ENCODE assay signal across 14 cellular contexts in genomic region chr12:79299447-79300198, GRCh38.
A peak's percentile ranks its signal among the peaks of the same experiment; 100 is the strongest.
DNase-seq lines count a peak whose midpoint lies in the region; ATAC-seq, FAIRE-seq and TF ChIP-seq lines count a peak whose summit lies in the region.
"Had no signal": no experiment of that assay in that cellular context is flagged by ENCODE, and none has a peak within 500 bp of the region (broad histone marks: within the 10 kb centered on the region; RNA-seq: fewer than 3 reads in every experiment).

No MANE protein-coding gene starts in this region.

- CTCF ChIA-PET in A549 (lab: Yijun Ruan, JAX) (interaction anchor here (1.3 kb wide), 1 partner anchor 45 kb away, joined by 6 read pairs; no protein-coding TSS in a partner anchor), PC-3 (lab: Charles Lee) (no interaction called here)

- intact Hi-C loops in PC-3 (cut with micrococcal nuclease), result no loop called here

- TF ChIP-seq POLR2A in A549 (IDR thresholded peaks at IDR 0.05; ENCODE audit: low read length) (no peak), H54 (IDR thresholded peaks at IDR 0.05; ENCODE audit: low read depth, low read length) (no peak)

- H2AFZ ChIP-seq in PC-3 (ENCODE audit: low read length), result no peak overlapping the region

- H3F3A ChIP-seq in PC-3 (ENCODE audit: low read length, unreplicated experiment), result no peaks in the 10 kb centered on the region

- WGBS in A549 (ENCODE audit: missing lambda C conversion rate), result 3% methylated on average over 5 of the region's 5 CpGs

- H3K27me3 Mint-ChIP-seq in nephron progenitor cell (ENCODE audit: low read depth, poor library complexity), result no peaks in the 10 kb centered on the region
- H3K27me3 Mint-ChIP-seq: IgD-negative memory B cell had no signal

- DNase-seq in A549 (ENCODE audit: low read depth in 1 of 2, low spot score in 1 of 2), result peak in 1 of 2 experiments; percentile 94
- no peak for DNase-seq in H54 (ENCODE audit: insufficient read length, low spot score)
- no peak for DNase-seq in PC-3
- DNase-seq in nephron progenitor cell, result no peak
- no peak for DNase-seq in AG08396 (ENCODE audit: low spot score)
- DNase-seq: CD8-positive, alpha-beta T cell; COR-L47; KG1 had no signal

- POLR2A ChIA-PET in A549 (lab: Yijun Ruan, JAX), result interaction anchor here (0.8 kb wide), 1 partner anchor 435 kb away, joined by 3 read pairs; the partner anchor contains the start of gene SYT1
- POLR2A ChIA-PET in PC-3 (lab: Charles Lee; ENCODE audit: unreplicated experiment), result no interaction called here

- H3K27ac ChIP-seq in A549 (peak overlapping the region; percentile 78 to 87), PC-3 (ENCODE audit: low read length) (no peak overlapping the region)

- H3K4me1 ChIP-seq in A549, result peaks cover 65% of the 10 kb centered on the region
- H3K4me1 ChIP-seq in PC-3 (ENCODE audit: insufficient read depth, low read length), result peaks cover 12% of the 10 kb centered on the region

- H3K4me1 Mint-ChIP-seq in nephron progenitor cell, result peaks cover 38% of the 10 kb centered on the region
- H3K4me1 Mint-ChIP-seq: CD14-positive monocyte, IgD-negative memory B cell had no signal

- H3K9me3 ChIP-seq in A549, result peaks cover 21% of the 10 kb centered on the region; the same call in 2 of the 3 replicates
- no peaks in the 10 kb centered on the region for H3K9me3 ChIP-seq in PC-3 (ENCODE audit: low read length)

- H4K20me1 ChIP-seq in PC-3 (ENCODE audit: low read length), result no peaks in the 10 kb centered on the region

- 0 out of 5 replicates have a peak, but pooled peaks of 1 of the 2 experiments have one; percentile 20 for TF ChIP-seq RAD21 in A549 (conservative IDR thresholded peaks at IDR 0.05 in 1 of 2, IDR thresholded peaks at IDR 0.05 in 1 of 2)

- peak; percentile 61 to 78; a peak in 3 of 5 replicates for TF ChIP-seq EP300 in A549 (IDR thresholded peaks at IDR 0.05)

- FAIRE-seq in A549 (lab: Jason Lieb, UNC) (peak; percentile 83), H54 (lab: Jason Lieb, UNC) (peak; percentile 27)
- FAIRE-seq: HTR-8/SVneo had no signal

- H3K9ac ChIP-seq in PC-3 (ENCODE audit: low read length), result no peak overlapping the region

- no peak for TF ChIP-seq CTCF in A549 (IDR thresholded peaks at IDR 0.05)
- TF ChIP-seq CTCF in PC-3 (conservative IDR thresholded peaks at IDR 0.05; ENCODE audit: low read depth, low read length), result no peak
- no peak for TF ChIP-seq CTCF in nephron progenitor cell (IDR thresholded peaks at IDR 0.05)

- peaks cover 29% of the 10 kb centered on the region for H3K36me3 Mint-ChIP-seq in nephron progenitor cell (ENCODE audit: low read depth)
- H3K36me3 Mint-ChIP-seq: CD14-positive monocyte; CD8-positive, alpha-beta T cell; IgD-negative memory B cell had no signal

- H3K9me2 ChIP-seq in PC-3 (replicated peaks; ENCODE audit: low read length), result no peaks in the 10 kb centered on the region

- no peaks in the 10 kb centered on the region for H3K36me3 ChIP-seq in PC-3 (ENCODE audit: low read depth, low read length)

- BruUV-seq in PC-3 (replicated peaks; lab: Mats Ljungman, UMichigan), result no TSS peak

- H3K27me3 ChIP-seq in PC-3 (ENCODE audit: low read length), result no peaks in the 10 kb centered on the region

- peak overlapping the region; percentile 22; the same call in 1 of the 3 replicates for H3K4me3 ChIP-seq in A549
- H3K4me3 ChIP-seq in PC-3 (ENCODE audit: low read length), result no peak overlapping the region

- H3K4me2 ChIP-seq in A549, result peak overlapping the region; percentile 74
- no peak overlapping the region for H3K4me2 ChIP-seq in PC-3 (ENCODE audit: low read length)

- ATAC-seq in A549, result peak; percentile 75 to 82
- peak; percentile 50; the same call in 1 of the 2 replicates for ATAC-seq in PC-3
- no peak for ATAC-seq in HG02610 (IDR thresholded peaks at IDR 0.05; ENCODE audit: unreplicated experiment)
- ATAC-seq in GM18907 (IDR thresholded peaks at IDR 0.05; ENCODE audit: unreplicated experiment), result no peak
- ATAC-seq in HG03097 (IDR thresholded peaks at IDR 0.05; ENCODE audit: low FRiP score, unreplicated experiment), result no peak
- ATAC-seq: CD8-positive, alpha-beta T cell had no signal

- no peak overlapping the region for H3K4me3 Mint-ChIP-seq in nephron progenitor cell
- H3K4me3 Mint-ChIP-seq: CD14-positive monocyte; CD8-positive, alpha-beta T cell; IgD-negative memory B cell had no signal

- no peaks in the 10 kb centered on the region for H3K9me3 Mint-ChIP-seq in nephron progenitor cell
- H3K9me3 Mint-ChIP-seq: CD14-positive monocyte; CD8-positive, alpha-beta T cell had no signal

- H3K27ac Mint-ChIP-seq in nephron progenitor cell, result peak overlapping the region; percentile 87
- H3K27ac Mint-ChIP-seq: CD14-positive monocyte; CD8-positive, alpha-beta T cell; IgD-negative memory B cell had no signal

- H3K79me2 ChIP-seq in PC-3 (ENCODE audit: low read length), result no peaks in the 10 kb centered on the region

TF ChIP-seq in A549, 52 proteins besides CTCF, POLR2A, EP300 and RAD21:
- 0 out of 2 replicates have a peak, but pooled peaks have one; percentile 3 for TF ChIP-seq FOXS1 (CRISPR knock-in tag; IDR thresholded peaks at IDR 0.05)
- TF ChIP-seq GATA3 (IDR thresholded peaks at IDR 0.05; ENCODE audit: borderline replicate concordance), result peak; percentile 92
- peak; percentile 65; the same call in 1 of the 2 replicates for TF ChIP-seq HOXB13 (CRISPR knock-in tag; IDR thresholded peaks at IDR 0.05; ENCODE audit: low read depth)
- TF ChIP-seq MAX (IDR thresholded peaks at IDR 0.05), result 0 out of 2 replicates have a peak, but pooled peaks have one; percentile 38
- no peak for TF ChIP-seq ZFP36 (IDR thresholded peaks at IDR 0.05; ENCODE audit: borderline replicate concordance, partially characterized antibody)
- TF ChIP-seq CEBPB (IDR thresholded peaks at IDR 0.05), result peak; percentile 55 to 94; a peak in 3 of 4 replicates
- 0 out of 2 replicates have a peak, but pooled peaks have one; percentile 16 for TF ChIP-seq EHF (CRISPR knock-in tag; IDR thresholded peaks at IDR 0.05)
- no peak for TF ChIP-seq HEYL (CRISPR knock-in tag; IDR thresholded peaks at IDR 0.05)
- no peak for TF ChIP-seq FOSL2 (IDR thresholded peaks at IDR 0.05)
- TF ChIP-seq FOSL2 (CRISPR knock-in tag; IDR thresholded peaks at IDR 0.05), result peak; percentile 44; the same call in 1 of the 2 replicates
- 0 out of 2 replicates have a peak, but pooled peaks have one; percentile 63 for TF ChIP-seq RARB (CRISPR knock-in tag; IDR thresholded peaks at IDR 0.05)
- TF ChIP-seq NFE2L2 (conservative IDR thresholded peaks at IDR 0.05; ENCODE audit: low read length), result no peak
- no peak for TF ChIP-seq RFX5 (IDR thresholded peaks at IDR 0.05)
- TF ChIP-seq PBX3 (IDR thresholded peaks at IDR 0.05), result 0 out of 2 replicates have a peak, but pooled peaks have one; percentile 27
- TF ChIP-seq HES2 (IDR thresholded peaks at IDR 0.05), result 0 out of 2 replicates have a peak, but pooled peaks have one; percentile 15
TF ChIP-seq in A549: peak in this region for 10.

Comparison
In these comparisons a context has a peak if more than half of its experiments do, and no peak if none do; other contexts are left out.
1. ATAC-seq: peak in A549 (2 of 2) and PC-3 (single experiment); none in HG02610 (single experiment), GM18907 (single experiment) and HG03097 (single experiment).